16 cellular contexts compared by ENCODE assay signal in the genomic region with DNA sequence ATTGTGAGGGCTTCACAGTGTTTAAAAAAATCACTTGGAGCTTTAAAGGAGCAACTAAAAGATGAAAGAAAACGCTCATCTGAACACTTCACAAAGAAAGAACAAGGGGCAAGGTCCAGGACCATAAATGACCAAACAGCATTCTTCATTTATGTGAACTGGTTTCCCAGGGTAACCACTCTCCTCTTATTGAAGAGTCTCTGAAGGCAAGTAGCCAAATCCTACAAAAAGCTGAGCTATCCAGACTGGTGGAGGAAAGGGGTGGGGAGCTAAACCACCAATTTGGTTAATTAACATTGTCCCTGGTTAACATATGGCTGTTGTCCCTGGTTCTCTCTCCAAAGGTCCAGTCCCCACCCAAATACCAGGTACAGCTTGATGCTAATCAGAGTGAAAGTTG. TPM values are rescaled to one million over a fixed set of nuclear protein-coding genes. Genes with fewer than 3 reads are reported as not detected.
DNase-seq lines count a peak whose midpoint lies in the region; ATAC-seq and TF ChIP-seq lines count a peak whose summit lies in the region.
"Had no signal": no experiment of that assay in that cellular context is flagged by ENCODE, and none has a peak within 500 bp of the region (broad histone marks: within the 10 kb centered on the region; RNA-seq: fewer than 3 reads in every experiment).

No MANE protein-coding gene starts in this region.

- 12% methylated on average over 1 of the region's 1 CpG for WGBS in hepatocyte (ENCODE audit: low lambda C conversion rate, missing lambda C conversion rate)

- TF ChIP-seq CTCF in hepatocyte (IDR thresholded peaks at IDR 0.05; ENCODE audit: poor library complexity) (no peak), GM13976 (IDR thresholded peaks at IDR 0.05; ENCODE audit: borderline replicate concordance, control extremely low read depth, extremely low read depth, insufficient read depth, missing control alignments) (no peak)

- peak overlapping the region; percentile 77 for H3K27ac ChIP-seq in hepatocyte
- H3K27ac ChIP-seq: gastroesophageal sphincter had no signal

- H3K4me3 Mint-ChIP-seq in stimulated activated naive B cell treated with anti-CD40 and anti-IgM and Interleukin-4, amounts not matched to agents 10 μg/mL and 1 μg/mL and 100 μg/mL, for 72 hours, result no peak overlapping the region
- H3K4me3 Mint-ChIP-seq: CD4-positive, alpha-beta T cell; T-cell had no signal

- H2AFZ ChIP-seq in hepatocyte, result no peak overlapping the region

- H3K27me3 Mint-ChIP-seq in stimulated activated naive B cell treated with anti-CD40 and anti-IgM and Interleukin-4, amounts not matched to agents 10 μg/mL and 1 μg/mL and 100 μg/mL, for 72 hours, result no peaks in the 10 kb centered on the region
- H3K27me3 Mint-ChIP-seq: CD4-positive, alpha-beta T cell; T-cell had no signal

- peak overlapping the region; percentile 65 for H3K4me2 ChIP-seq in hepatocyte

- H3K9me3 Mint-ChIP-seq in stimulated activated naive B cell treated with anti-CD40 and anti-IgM and Interleukin-4, amounts not matched to agents 10 μg/mL and 1 μg/mL and 100 μg/mL, for 72 hours, result peaks cover 11 to 12% of the 10 kb centered on the region in 2 donors

- H3K4me3 ChIP-seq in hepatocyte, result no peak overlapping the region
- H3K4me3 ChIP-seq: gastroesophageal sphincter, prostate gland had no signal

- H3K27me3 ChIP-seq in hepatocyte, result no peaks in the 10 kb centered on the region
- H3K27me3 ChIP-seq: gastroesophageal sphincter had no signal

- H3K4me1 ChIP-seq in hepatocyte (ENCODE audit: insufficient read depth), result peaks cover 4% of the 10 kb centered on the region
- H3K4me1 ChIP-seq: prostate gland had no signal

- DNase-seq in NCI-H2196 (lab: John Stamatoyannopoulos, UW; ENCODE audit: unreplicated experiment) (peak; percentile 47), NCI-H2196 treated with DMSO at 0.1 percent for 48 hours (lab: John Stamatoyannopoulos, UW; ENCODE audit: unreplicated experiment) (no peak), NCI-H748 treated with DMSO at 0.1 percent for 48 hours (lab: John Stamatoyannopoulos, UW) (peak; percentile 59), hepatocyte (ENCODE audit: low spot score) (peak; percentile 55), GM13976 (ENCODE audit: low spot score) (no peak)
- no peak for DNase-seq in stimulated activated naive B cell treated with anti-CD40 and anti-IgM and Interleukin-4, amounts not matched to agents 10 μg/mL and 1 μg/mL and 100 μg/mL, for 72 hours
- DNase-seq: activated effector memory CD4-positive, alpha-beta T cell treated with anti-CD3 and anti-CD28 coated beads, Interleukin-2, amount 50 U/mL, for 16 hours; CD4-positive, alpha-beta T cell; GOT3; left ventricle myocardium superior; stimulated activated naive CD8-positive, alpha-beta T cell treated with anti-CD3 and anti-CD28 coated beads, Interleukin-15, Interleukin-2, amounts not matched to agents 100 U/mL and 50 U/mL, for 24 hours; T-cell had no signal

- no peak for ATAC-seq in stimulated activated naive B cell treated with anti-CD40 and anti-IgM and Interleukin-4, amounts not matched to agents 10 μg/mL and 1 μg/mL and 100 μg/mL, for 72 hours (replicated peaks)
- ATAC-seq in HG03571 (IDR thresholded peaks at IDR 0.05; ENCODE audit: unreplicated experiment) (no peak), GM18519 (IDR thresholded peaks at IDR 0.05; ENCODE audit: low FRiP score, unreplicated experiment) (no peak)
- ATAC-seq: gastroesophageal sphincter; left ventricle myocardium superior; stimulated activated naive CD8-positive, alpha-beta T cell treated with anti-CD3 and anti-CD28 coated beads, Interleukin-15, Interleukin-2, amounts not matched to agents 100 U/mL and 50 U/mL, for 24 hours; T-cell had no signal

- H3K27ac Mint-ChIP-seq in stimulated activated naive B cell treated with anti-CD40 and anti-IgM and Interleukin-4, amounts not matched to agents 10 μg/mL and 1 μg/mL and 100 μg/mL, for 72 hours, result peak overlapping the region; percentile 5
- H3K27ac Mint-ChIP-seq: CD4-positive, alpha-beta T cell; T-cell had no signal

- peaks cover 21 to 50% of the 10 kb centered on the region in 2 donors for H3K36me3 Mint-ChIP-seq in stimulated activated naive B cell treated with anti-CD40 and anti-IgM and Interleukin-4, amounts not matched to agents 10 μg/mL and 1 μg/mL and 100 μg/mL, for 72 hours

- peaks cover 46 to 85% of the 10 kb centered on the region in 2 donors for H3K4me1 Mint-ChIP-seq in stimulated activated naive B cell treated with anti-CD40 and anti-IgM and Interleukin-4, amounts not matched to agents 10 μg/mL and 1 μg/mL and 100 μg/mL, for 72 hours

- no peaks in the 10 kb centered on the region for H3K36me3 ChIP-seq in hepatocyte (replicated peaks; ENCODE audit: insufficient read depth, low read depth)
- H3K36me3 ChIP-seq: gastroesophageal sphincter, prostate gland had no signal

- no peaks in the 10 kb centered on the region for H3K9me2 ChIP-seq in hepatocyte (replicated peaks; ENCODE audit: insufficient read depth)

- H3K79me2 ChIP-seq in hepatocyte, result peaks cover 79% of the 10 kb centered on the region

- H4K20me1 ChIP-seq in hepatocyte (ENCODE audit: insufficient read depth, poor library complexity, severe bottlenecking), result no peaks in the 10 kb centered on the region

- H3K9me3 ChIP-seq in hepatocyte (ENCODE audit: low read depth), result no peaks in the 10 kb centered on the region
- H3K9me3 ChIP-seq: prostate gland had no signal

- in situ Hi-C loops in GM13976 (cut with MboI; ENCODE audit: low sequenced_read_pairs, unreplicated experiment), result no loop called here

RNA-seq across cellular contexts. Expression of a gene that starts 58.1 kb away (rescaled TPM):
- total RNA-seq in hepatocyte, result 22.3 and 32.8 TPM in 2 replicates
- polyA plus RNA-seq in hepatocyte, result 18.2 and 32.1 TPM in 2 replicates
- total RNA-seq: CD4-positive, alpha-beta T cell had no signal

RNA-seq across cellular contexts. Expression of a gene that starts 58.6 kb away (rescaled TPM):
- 0.80 and 2.2 TPM in 2 replicates for total RNA-seq in hepatocyte
- 0.32 and 1.3 TPM in 2 replicates for polyA plus RNA-seq in hepatocyte
- total RNA-seq: CD4-positive, alpha-beta T cell had no signal

Comparison
In these comparisons a context has a peak if more than half of its experiments do, and no peak if none do; other contexts are left out.
1. DNase-seq: peak in NCI-H2196 (single experiment), NCI-H748 treated with DMSO at 0.1 percent for 48 hours (single experiment) and hepatocyte (single experiment); none in NCI-H2196 treated with DMSO at 0.1 percent for 48 hours (single experiment), stimulated activated naive B cell treated with anti-CD40 and anti-IgM and Interleukin-4, amounts not matched to agents 10 μg/mL and 1 μg/mL and 100 μg/mL, for 72 hours (single experiment) and GM13976 (single experiment).